In genomic region chr10:43308986-43309385, GRCh38 we compare ENCODE assay signal across 18 cellular contexts. TPM values are rescaled to one million over a fixed set of nuclear protein-coding genes. Genes with fewer than 3 reads are reported as not detected.
DNase-seq lines count a peak whose midpoint lies in the region; ATAC-seq and TF ChIP-seq lines count a peak whose summit lies in the region.
"Had no signal": no experiment of that assay in that cellular context is flagged by ENCODE, and none has a peak within 500 bp of the region (broad histone marks: within the 10 kb centered on the region; RNA-seq: fewer than 3 reads in every experiment).

No MANE protein-coding gene starts in this region.

- H3K9me3 Mint-ChIP-seq in CD4-positive, alpha-beta T cell = no peaks in the 10 kb centered on the region
- peaks cover 3% of the 10 kb centered on the region for H3K9me3 Mint-ChIP-seq in activated CD8-positive, alpha-beta memory T cell treated with anti-CD3 and anti-CD28 coated beads, Interleukin-2, amount 10 ng/mL, durations not matched to agents 7 days and 5 days (ENCODE audit: low read depth)
- peaks cover 8% of the 10 kb centered on the region for H3K9me3 Mint-ChIP-seq in activated CD4-positive, alpha-beta memory T cell treated with anti-CD3 and anti-CD28 coated beads for 36 hours
- H3K9me3 Mint-ChIP-seq: neural crest cell had no signal

- H3K27me3 Mint-ChIP-seq in CD4-positive, alpha-beta T cell = peaks cover 2% of the 10 kb centered on the region
- H3K27me3 Mint-ChIP-seq in activated CD8-positive, alpha-beta memory T cell treated with anti-CD3 and anti-CD28 coated beads, Interleukin-2, amount 10 ng/mL, durations not matched to agents 7 days and 5 days = peaks cover 9% of the 10 kb centered on the region
- H3K27me3 Mint-ChIP-seq in activated CD4-positive, alpha-beta memory T cell treated with anti-CD3 and anti-CD28 coated beads for 36 hours = no peaks in the 10 kb centered on the region

- no peak overlapping the region for H3K27ac ChIP-seq in CD4-positive, alpha-beta T cell (ENCODE audit: low read depth, low read length)
- H3K27ac ChIP-seq: hepatocyte, thoracic aorta, VCaP had no signal

- in situ Hi-C loops in SK-MEL-5 (cut with HindIII; ENCODE audit: low pct_unique_long_range_greater_than_20kb, low sequenced_read_pairs) = no loop called here

- CTCF ChIA-PET in CD4-positive, alpha-beta T cell (lab: Charles Lee) = interaction anchor here (1.0 kb wide), 1 partner anchor 16 kb away, joined by 3 read pairs; no protein-coding TSS in a partner anchor
- CTCF ChIA-PET in activated CD8-positive, alpha-beta memory T cell treated with anti-CD3 and anti-CD28 coated beads, Interleukin-2, amount 10 ng/mL, durations not matched to agents 7 days and 5 days (lab: Charles Lee) = interaction anchor here (2.2 kb wide), 1 partner anchor 16 kb away, joined by 8 read pairs; no protein-coding TSS in a partner anchor
- CTCF ChIA-PET in activated CD4-positive, alpha-beta memory T cell treated with anti-CD3 and anti-CD28 coated beads for 36 hours (lab: Charles Lee) = interaction anchor here (1.5 to 1.7 kb wide), 2 partner anchors 16 to 40 kb away, joined by 5 to 7 read pairs; no protein-coding TSS in a partner anchor

- H3K36me3 Mint-ChIP-seq in CD4-positive, alpha-beta T cell (ENCODE audit: low read depth) = no peaks in the 10 kb centered on the region
- peaks cover 10% of the 10 kb centered on the region for H3K36me3 Mint-ChIP-seq in activated CD8-positive, alpha-beta memory T cell treated with anti-CD3 and anti-CD28 coated beads, Interleukin-2, amount 10 ng/mL, durations not matched to agents 7 days and 5 days
- no peaks in the 10 kb centered on the region for H3K36me3 Mint-ChIP-seq in activated CD4-positive, alpha-beta memory T cell treated with anti-CD3 and anti-CD28 coated beads for 36 hours

- no peaks in the 10 kb centered on the region for H3K27me3 ChIP-seq in CD4-positive, alpha-beta T cell (ENCODE audit: control insufficient read depth, insufficient read depth, low read length)
- H3K27me3 ChIP-seq: hepatocyte had no signal

- intact Hi-C loops in CD4-positive, alpha-beta T cell (cut with DNase I, micrococcal nuclease) = loop anchor here in 1 of 2 experiments (2.0 kb wide), 1 partner anchor 16 kb away; no protein-coding TSS in a partner anchor
- intact Hi-C loops in left cardiac atrium (cut with DNase I) = no loop called here
- intact Hi-C loops in activated CD4-positive, alpha-beta memory T cell treated with anti-CD3 and anti-CD28 coated beads for 36 hours (cut with micrococcal nuclease) = loop anchor here (2.0 kb wide), 1 partner anchor 14 kb away; no protein-coding TSS in a partner anchor

- no peak for TF ChIP-seq CTCF in CD4-positive, alpha-beta T cell (IDR thresholded peaks at IDR 0.05)

- no peaks in the 10 kb centered on the region for H3K9me3 ChIP-seq in CD4-positive, alpha-beta T cell (ENCODE audit: control insufficient read depth, low read length)
- H3K9me3 ChIP-seq: thoracic aorta had no signal

- peaks cover 32% of the 10 kb centered on the region for H3K4me1 Mint-ChIP-seq in CD4-positive, alpha-beta T cell (ENCODE audit: low read depth)
- H3K4me1 Mint-ChIP-seq in activated CD8-positive, alpha-beta memory T cell treated with anti-CD3 and anti-CD28 coated beads, Interleukin-2, amount 10 ng/mL, durations not matched to agents 7 days and 5 days = peaks cover 30% of the 10 kb centered on the region
- peaks cover 42% of the 10 kb centered on the region for H3K4me1 Mint-ChIP-seq in activated CD4-positive, alpha-beta memory T cell treated with anti-CD3 and anti-CD28 coated beads for 36 hours (ENCODE audit: low read depth)

- no peak overlapping the region for H3K27ac Mint-ChIP-seq in CD4-positive, alpha-beta T cell
- H3K27ac Mint-ChIP-seq in activated CD8-positive, alpha-beta memory T cell treated with anti-CD3 and anti-CD28 coated beads, Interleukin-2, amount 10 ng/mL, durations not matched to agents 7 days and 5 days = no peak overlapping the region
- H3K27ac Mint-ChIP-seq in activated CD4-positive, alpha-beta memory T cell treated with anti-CD3 and anti-CD28 coated beads for 36 hours = no peak overlapping the region

- no peak for DNase-seq in CD4-positive, alpha-beta T cell
- DNase-seq in SK-MEL-5 (ENCODE audit: low read depth, low spot score) = peak; percentile 87
- peak; percentile 53 for DNase-seq in left cardiac atrium
- DNase-seq in pons (ENCODE audit: low spot score) = peak; percentile 85
- no peak for DNase-seq in D341Med (ENCODE audit: low spot score)
- DNase-seq in activated CD8-positive, alpha-beta memory T cell treated with anti-CD3 and anti-CD28 coated beads, Interleukin-2, amount 10 ng/mL, durations not matched to agents 7 days and 5 days = no peak
- DNase-seq in activated CD4-positive, alpha-beta memory T cell treated with anti-CD3 and anti-CD28 coated beads for 36 hours = no peak
- DNase-seq: activated naive CD4-positive, alpha-beta T cell treated with Interleukin-2 at 50 U/mL for 16 hours; central memory CD4-positive, alpha-beta T cell; NCI-H2107; NK-92 treated with Interleukin-12 subunit alpha and Interleukin-12 subunit beta, amount 100 ng/mL, for 24 hours; stimulated activated CD4-positive, alpha-beta T cell treated with anti-CD3 and anti-CD28 coated beads, Interleukin-12 subunit alpha, Interleukin-12 subunit beta, amount 100 ng/mL, for 4 hours had no signal

- peak overlapping the region; percentile 35 for H3K4me3 Mint-ChIP-seq in CD4-positive, alpha-beta T cell
- H3K4me3 Mint-ChIP-seq in activated CD8-positive, alpha-beta memory T cell treated with anti-CD3 and anti-CD28 coated beads, Interleukin-2, amount 10 ng/mL, durations not matched to agents 7 days and 5 days = no peak overlapping the region
- no peak overlapping the region for H3K4me3 Mint-ChIP-seq in activated CD4-positive, alpha-beta memory T cell treated with anti-CD3 and anti-CD28 coated beads for 36 hours
- H3K4me3 Mint-ChIP-seq: neural crest cell had no signal

- POLR2A ChIA-PET in CD4-positive, alpha-beta T cell (lab: Charles Lee) = interaction anchor here (1.0 to 1.2 kb wide), 2 partner anchors 9 to 23 kb away, joined by 3 to 4 read pairs; no protein-coding TSS in a partner anchor
- POLR2A ChIA-PET in activated CD4-positive, alpha-beta memory T cell treated with anti-CD3 and anti-CD28 coated beads for 36 hours (lab: Charles Lee) = no interaction called here

- no peak for ATAC-seq in CD4-positive, alpha-beta T cell (ENCODE audit: poor library complexity)
- ATAC-seq in left cardiac atrium = peak; percentile 56 to 72
- no peak for ATAC-seq in GM18868 (IDR thresholded peaks at IDR 0.05; ENCODE audit: unreplicated experiment)
- ATAC-seq in activated CD8-positive, alpha-beta memory T cell treated with anti-CD3 and anti-CD28 coated beads, Interleukin-2, amount 10 ng/mL, durations not matched to agents 7 days and 5 days = no peak

RNA-seq across cellular contexts. Expression of gene RASGEF1A, which starts 42.1 kb away (rescaled TPM):
- total RNA-seq in CD4-positive, alpha-beta T cell = 1 to 10 TPM; 1.2 to 1.4 TPM
- total RNA-seq in SK-MEL-5 (2014; rRNA removed; shearing (Covaris generic)) = 4.2 and 4.4 TPM in 2 replicates
- polyA plus RNA-seq in SK-MEL-5 (2015; cell fraction: cytosol; rRNA removed) = 6.9 and 7.3 TPM in 2 replicates
- polyA plus RNA-seq in SK-MEL-5 (2015; cell fraction: nucleus; rRNA removed) = 3.6 and 6.2 TPM in 2 replicates
- total RNA-seq in left cardiac atrium = 1 to 10 TPM; 1.4 to 2.0 TPM
- 1 to 10 TPM; 3.2 to 4.2 TPM for total RNA-seq in activated CD8-positive, alpha-beta memory T cell treated with anti-CD3 and anti-CD28 coated beads, Interleukin-2, amount 10 ng/mL, durations not matched to agents 7 days and 5 days
- 1 to 10 TPM; 1.2 to 1.9 TPM for total RNA-seq in activated CD4-positive, alpha-beta memory T cell treated with anti-CD3 and anti-CD28 coated beads for 36 hours
- total RNA-seq: LHCN-M2, thoracic aorta had no signal

Comparison
In these comparisons a context has a peak if more than half of its experiments do, and no peak if none do; other contexts are left out.
1. ATAC-seq: peak in left cardiac atrium (2 of 2); none in CD4-positive, alpha-beta T cell (single experiment), GM18868 (single experiment) and activated CD8-positive, alpha-beta memory T cell treated with anti-CD3 and anti-CD28 coated beads, Interleukin-2, amount 10 ng/mL, durations not matched to agents 7 days and 5 days (single experiment).
2. DNase-seq: peak in SK-MEL-5 (single experiment), left cardiac atrium (single experiment) and pons (single experiment); none in CD4-positive, alpha-beta T cell (0 of 10), D341Med (single experiment), activated CD8-positive, alpha-beta memory T cell treated with anti-CD3 and anti-CD28 coated beads, Interleukin-2, amount 10 ng/mL, durations not matched to agents 7 days and 5 days (single experiment) and activated CD4-positive, alpha-beta memory T cell treated with anti-CD3 and anti-CD28 coated beads for 36 hours (single experiment).